In the genomic region with DNA sequence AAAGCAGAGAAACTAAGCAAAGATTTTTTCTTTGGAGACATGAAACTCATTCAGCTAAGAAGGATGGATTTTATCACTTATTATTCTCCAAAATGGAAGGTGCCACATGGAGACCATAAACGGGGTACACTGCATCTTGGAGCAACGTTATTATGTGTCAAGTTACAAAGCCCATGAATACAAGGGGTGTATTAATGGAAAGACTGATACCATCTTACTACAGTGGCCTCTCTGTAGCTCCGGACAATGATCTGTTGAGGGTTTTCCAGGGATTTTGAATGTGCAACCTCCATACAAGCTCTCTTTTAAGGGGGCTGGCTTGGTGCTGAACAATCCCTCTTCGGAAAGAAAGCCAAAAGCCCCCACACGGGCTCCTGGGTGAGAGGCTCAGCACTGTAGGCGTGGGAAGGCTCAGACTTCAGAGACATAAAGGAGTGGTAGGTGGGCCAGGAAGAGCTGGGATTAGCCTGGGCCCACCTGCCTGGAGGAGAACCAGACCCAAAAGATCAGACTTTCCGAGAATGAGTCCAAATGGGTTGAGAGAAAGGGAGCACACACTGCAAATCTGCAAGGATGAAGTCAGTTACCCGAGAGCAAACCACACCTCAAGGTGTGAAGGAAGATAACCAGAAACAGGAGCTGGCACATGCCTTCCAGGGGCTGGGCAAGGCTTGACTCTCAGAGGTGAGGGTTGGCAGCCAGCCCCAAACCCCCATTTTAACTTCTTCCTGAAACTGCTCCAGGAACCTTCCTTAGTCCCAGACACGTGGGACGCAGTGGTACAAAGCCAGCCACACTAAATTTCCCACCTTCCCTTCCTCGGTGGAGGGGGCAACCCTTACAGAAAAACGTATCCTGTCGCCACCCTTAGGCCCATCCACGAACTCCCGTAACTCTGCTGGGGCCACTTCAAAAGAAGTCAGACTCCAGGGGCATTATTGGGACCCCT, we compare ENCODE assay signal across 7 cellular contexts. TPM values are rescaled to one million over a fixed set of nuclear protein-coding genes. Genes with fewer than 3 reads are reported as not detected.
A peak's percentile ranks its signal among the peaks of the same experiment; 100 is the strongest.
DNase-seq lines count a peak whose midpoint lies in the region; ATAC-seq and TF ChIP-seq lines count a peak whose summit lies in the region.

No MANE protein-coding gene starts in this region.

- H3K27ac ChIP-seq in HUES64 (ENCODE audit: low read depth, low read length) (no peak overlapping the region), spleen (peak overlapping the region; percentile 83 to 98 (median 93))

- intact Hi-C loops in spleen (cut with DNase I; ENCODE audit: low total_unique reads) = no loop called here

- peaks cover 16 to 18% of the 10 kb centered on the region in 2 donors for H3K36me3 Mint-ChIP-seq in activated naive CD4-positive, alpha-beta T cell treated with anti-CD3 and anti-CD28 coated beads, Interleukin-2, amount 50 U/mL, for 72 hours

- no peak for TF ChIP-seq CTCF in spleen (IDR thresholded peaks at IDR 0.05 in 8 of 11, conservative IDR thresholded peaks at IDR 0.05 in 3 of 11)

- 79% methylated on average over 15 of the region's 15 CpGs for WGBS in HUES64
- 29 to 37% (median 32%) methylated on average over 15 of the region's 15 CpGs for WGBS in spleen, 5 donors

- no peak for DNase-seq in activated naive CD4-positive, alpha-beta T cell treated with anti-CD3 and anti-CD28 coated beads, Interleukin-2, amount 50 U/mL, for 72 hours (ENCODE audit: low spot score in 2 of 2)
- DNase-seq in spleen = no peak
- DNase-seq in COR-L47 (lab: John Stamatoyannopoulos, UW) = no peak
- DNase-seq in middle frontal gyrus (ENCODE audit: extremely low spot score, low spot score) = no peak

- H3K4me3 ChIP-seq in HUES64 (ENCODE audit: low read length) (peak overlapping the region; percentile 69), iPS-11a (ENCODE audit: low read depth, low read length) (peak overlapping the region; percentile 70), spleen (peak overlapping the region; percentile 49 to 75 (median 66))

- no peak for TF ChIP-seq POLR2A in spleen (IDR thresholded peaks at IDR 0.05)

- peaks cover 0 to 7% of the 10 kb centered on the region in 2 donors for H3K9me3 Mint-ChIP-seq in activated naive CD4-positive, alpha-beta T cell treated with anti-CD3 and anti-CD28 coated beads, Interleukin-2, amount 50 U/mL, for 72 hours

- H3K27me3 ChIP-seq in HUES64 (ENCODE audit: insufficient read depth, low read length) (peaks cover 46% of the 10 kb centered on the region), spleen (replicated peaks in 1 of 7) (no peaks in the 10 kb centered on the region)

- H3K9me3 ChIP-seq in HUES64 (ENCODE audit: insufficient read depth, low read depth, low read length) (no peaks in the 10 kb centered on the region), spleen (no peaks in the 10 kb centered on the region)

- no peaks in the 10 kb centered on the region; the same call in 1 of the 2 replicates for H3K36me3 ChIP-seq in HUES64 (ENCODE audit: insufficient read depth, low read length)
- H3K36me3 ChIP-seq in spleen = peaks cover 0 to 5% (median 0%) of the 10 kb centered on the region in 6 donors

- ATAC-seq in activated naive CD4-positive, alpha-beta T cell treated with anti-CD3 and anti-CD28 coated beads, Interleukin-2, amount 50 U/mL, for 72 hours = no peak
- no peak for ATAC-seq in GM19023 (IDR thresholded peaks at IDR 0.05; ENCODE audit: unreplicated experiment)

- H3K9ac ChIP-seq in HUES64 (ENCODE audit: low read depth, low read length) = no peak overlapping the region; the same call in 1 of the 2 replicates

- H3K27ac Mint-ChIP-seq in activated naive CD4-positive, alpha-beta T cell treated with anti-CD3 and anti-CD28 coated beads, Interleukin-2, amount 50 U/mL, for 72 hours = peak overlapping the region; percentile 92 to 93

- peaks cover 41% of the 10 kb centered on the region for H3K4me1 ChIP-seq in HUES64 (ENCODE audit: insufficient read depth, low read length)
- H3K4me1 ChIP-seq in spleen = peaks cover 56 to 93% (median 84%) of the 10 kb centered on the region in 6 donors

RNA-seq across cellular contexts. Expression of a gene that starts 1.5 kb away (rescaled TPM):
- polyA plus RNA-seq in HUES64 (2013, experiment 1 of 2) = 8.4 TPM
- polyA plus RNA-seq in HUES64 (2013, experiment 2 of 2) = 10.7 TPM
- 10 to 100 TPM; 10.1 to 11.1 TPM for total RNA-seq in activated naive CD4-positive, alpha-beta T cell treated with anti-CD3 and anti-CD28 coated beads, Interleukin-2, amount 50 U/mL, for 72 hours
- 10 to 100 TPM; 43.4 to 67.5 (median 54.2) TPM for total RNA-seq in spleen
- polyA plus RNA-seq in spleen = 10 to 100 TPM; 24.8 to 42.7 (median 29.6) TPM

RNA-seq across cellular contexts. Expression of a gene that starts 59.2 kb away (rescaled TPM):
- polyA plus RNA-seq in HUES64 (2013, experiment 1 of 2) = 5.8 TPM
- 8.2 TPM for polyA plus RNA-seq in HUES64 (2013, experiment 2 of 2)
- total RNA-seq in activated naive CD4-positive, alpha-beta T cell treated with anti-CD3 and anti-CD28 coated beads, Interleukin-2, amount 50 U/mL, for 72 hours = 10 to 100 TPM; 16.7 to 48.9 TPM
- 10 to 100 TPM; 40.3 to 65.2 (median 48.0) TPM for total RNA-seq in spleen
- 10 to 100 TPM; 42.2 to 65.9 (median 65.1) TPM for polyA plus RNA-seq in spleen
